Comparison of ENCODE assay signal across 13 cellular contexts in genomic region chr10:7795605-7796004, GRCh38. TPM values are rescaled to one million over a fixed set of nuclear protein-coding genes. Genes with fewer than 3 reads are reported as not detected.
A peak's percentile ranks its signal among the peaks of the same experiment; 100 is the strongest.
DNase-seq lines count a peak whose midpoint lies in the region; ATAC-seq and TF ChIP-seq lines count a peak whose summit lies in the region.
"Had no signal": no experiment of that assay in that cellular context is flagged by ENCODE, and none has a peak within 500 bp of the region (broad histone marks: within the 10 kb centered on the region; RNA-seq: fewer than 3 reads in every experiment).

No MANE protein-coding gene starts in this region.

- POLR2A ChIA-PET in SK-N-SH (lab: Yijun Ruan, JAX) = no interaction called here

- no peak overlapping the region for H3K27ac Mint-ChIP-seq in activated T-helper 1 cell treated with anti-CD3 and anti-CD28 coated beads, Interleukin-12 subunit alpha, Interleukin-12 subunit beta, Interleukin-2, Interleukin-4 antibody, amounts not matched to agents 30 ng/mL and 10 ng/mL and 1 ng/mL, durations not matched to agents 14 hours and 24 hours and 36 hours

- H3K36me3 Mint-ChIP-seq in activated T-helper 1 cell treated with anti-CD3 and anti-CD28 coated beads, Interleukin-12 subunit alpha, Interleukin-12 subunit beta, Interleukin-2, Interleukin-4 antibody, amounts not matched to agents 30 ng/mL and 10 ng/mL and 1 ng/mL, durations not matched to agents 14 hours and 24 hours and 36 hours (ENCODE audit: low read depth) = peaks cover 42% of the 10 kb centered on the region

- peaks cover 39 to 47% of the 10 kb centered on the region in 2 experiments for H3K36me3 ChIP-seq in SK-N-SH (replicated peaks in 1 of 2; ENCODE audit: control insufficient read depth in 1 of 2, insufficient read depth in 2 of 2, low read length in 1 of 2)
- H3K36me3 ChIP-seq in psoas muscle (ENCODE audit: insufficient read depth in 1 of 2, low read depth in 1 of 2) = peaks cover 4 to 49% of the 10 kb centered on the region in 2 donors
- H3K36me3 ChIP-seq in H7 (replicated peaks; ENCODE audit: control insufficient read depth, insufficient read depth, low read length) = peaks cover 11% of the 10 kb centered on the region

- H3K9ac ChIP-seq in SK-N-SH = no peak overlapping the region

- H3K4me1 ChIP-seq in SK-N-SH (ENCODE audit: control insufficient read depth in 1 of 2, insufficient read depth in 2 of 2, low read depth in 1 of 2, low read length in 1 of 2) = peaks cover under 1 to 19% of the 10 kb centered on the region in 2 experiments
- H3K4me1 ChIP-seq in psoas muscle = peaks cover 71% of the 10 kb centered on the region

- H3K27me3 ChIP-seq in SK-N-SH (ENCODE audit: insufficient read depth) = no peaks in the 10 kb centered on the region
- H3K27me3 ChIP-seq in psoas muscle (ENCODE audit: insufficient read depth in 3 of 3, low read length in 2 of 3) = no peaks in the 10 kb centered on the region
- no peaks in the 10 kb centered on the region for H3K27me3 ChIP-seq in H7 (ENCODE audit: control insufficient read depth, insufficient read depth, low read length)

- no peak for TF ChIP-seq RAD21 in SK-N-SH (IDR thresholded peaks at IDR 0.05; ENCODE audit: low read length)

- no peaks in the 10 kb centered on the region for H3K9me2 ChIP-seq in SK-N-SH

- no peak overlapping the region for H3K4me3 Mint-ChIP-seq in activated T-helper 1 cell treated with anti-CD3 and anti-CD28 coated beads, Interleukin-12 subunit alpha, Interleukin-12 subunit beta, Interleukin-2, Interleukin-4 antibody, amounts not matched to agents 30 ng/mL and 10 ng/mL and 1 ng/mL, durations not matched to agents 14 hours and 24 hours and 36 hours
- H3K4me3 Mint-ChIP-seq: H9 had no signal

- H3K9me3 ChIP-seq in SK-N-SH (no peaks in the 10 kb centered on the region), psoas muscle (no peaks in the 10 kb centered on the region)

- whole genome bisulfite sequencing in SK-N-SH (ENCODE audit: low lambda C conversion rate) = 89% methylated on average over 4 of the region's 4 CpGs
- 66 to 67% (median 67%) methylated on average over 4 of the region's 4 CpGs for WGBS in psoas muscle, 3 donors

- peaks cover 47% of the 10 kb centered on the region for H4K20me1 ChIP-seq in SK-N-SH (ENCODE audit: insufficient read depth)

- TF ChIP-seq EP300 in SK-N-SH (IDR thresholded peaks at IDR 0.05; ENCODE audit: borderline replicate concordance in 1 of 2, low read depth in 1 of 2, low read length in 1 of 2) = no peak

- CTCF ChIA-PET in SK-N-SH (lab: Yijun Ruan, JAX) = interaction anchor here (0.6 kb wide), 2 partner anchors 17 to 18 kb away, joined by 3 read pairs; no protein-coding TSS in a partner anchor

- ATAC-seq in SK-N-SH treated with all-trans-retinoic acid at 6 μM for 48 hours (no peak), left ventricle myocardium superior (peak; percentile 89), psoas muscle (peak in 1 of 4 donors; percentile 29)

- H2AFZ ChIP-seq in SK-N-SH (ENCODE audit: low read depth) = no peak overlapping the region

- peaks cover 85% of the 10 kb centered on the region for H3K79me2 ChIP-seq in SK-N-SH (ENCODE audit: insufficient read depth)

- H3K4me1 Mint-ChIP-seq in activated T-helper 1 cell treated with anti-CD3 and anti-CD28 coated beads, Interleukin-12 subunit alpha, Interleukin-12 subunit beta, Interleukin-2, Interleukin-4 antibody, amounts not matched to agents 30 ng/mL and 10 ng/mL and 1 ng/mL, durations not matched to agents 14 hours and 24 hours and 36 hours (ENCODE audit: low read depth) = peaks cover 61% of the 10 kb centered on the region
- H3K4me1 Mint-ChIP-seq: H9 had no signal

- peaks cover 41% of the 10 kb centered on the region for H3F3A ChIP-seq in SK-N-SH (replicated peaks; ENCODE audit: insufficient read depth)

- H3K27me3 Mint-ChIP-seq in activated T-helper 1 cell treated with anti-CD3 and anti-CD28 coated beads, Interleukin-12 subunit alpha, Interleukin-12 subunit beta, Interleukin-2, Interleukin-4 antibody, amounts not matched to agents 30 ng/mL and 10 ng/mL and 1 ng/mL, durations not matched to agents 14 hours and 24 hours and 36 hours (ENCODE audit: insufficient read depth) = no peaks in the 10 kb centered on the region

- no peak overlapping the region for H3K4me2 ChIP-seq in SK-N-SH

- DNase-seq in SK-N-SH (peak; percentile 20), amniotic epithelial cell (ENCODE audit: low read depth) (peak; percentile 92), left ventricle myocardium superior (no peak), psoas muscle (no peak), AML-193 (lab: John Stamatoyannopoulos, UW) (no peak), H7 (no peak)
- DNase-seq in activated T-helper 1 cell treated with anti-CD3 and anti-CD28 coated beads, Interleukin-12 subunit alpha, Interleukin-12 subunit beta, Interleukin-2, Interleukin-4 antibody, amounts not matched to agents 30 ng/mL and 10 ng/mL and 1 ng/mL, durations not matched to agents 14 hours and 24 hours and 36 hours (ENCODE audit: low spot score) = no peak
- DNase-seq: 8988T; aorta; H9; Kasumi-1; stimulated activated CD4-positive, alpha-beta T cell treated with anti-CD3 and anti-CD28 coated beads, Interleukin-2, amount 100 ng/mL, for 24 hours had no signal

- TF ChIP-seq CTCF in SK-N-SH (IDR thresholded peaks at IDR 0.05) (no peak), psoas muscle (IDR thresholded peaks at IDR 0.05) (no peak)

- H3K4me3 ChIP-seq in SK-N-SH (ENCODE audit: low read depth in 2 of 2, low read length in 1 of 2) (no peak overlapping the region), psoas muscle (no peak overlapping the region), H7 (ENCODE audit: insufficient read depth, low read depth, low read length) (no peak overlapping the region)

- no peaks in the 10 kb centered on the region for H3K9me3 Mint-ChIP-seq in activated T-helper 1 cell treated with anti-CD3 and anti-CD28 coated beads, Interleukin-12 subunit alpha, Interleukin-12 subunit beta, Interleukin-2, Interleukin-4 antibody, amounts not matched to agents 30 ng/mL and 10 ng/mL and 1 ng/mL, durations not matched to agents 14 hours and 24 hours and 36 hours
- H3K9me3 Mint-ChIP-seq: H9 had no signal

- H3K27ac ChIP-seq in SK-N-SH (ENCODE audit: low read depth in 2 of 2, low read length in 1 of 2) (no peak overlapping the region), psoas muscle (peak overlapping the region; percentile 83)

- intact Hi-C loops in left ventricle myocardium superior (cut with micrococcal nuclease) (no loop called here), psoas muscle (cut with DNase I) (no loop called here)
- intact Hi-C loops in activated T-helper 1 cell treated with anti-CD3 and anti-CD28 coated beads, Interleukin-12 subunit alpha, Interleukin-12 subunit beta, Interleukin-2, Interleukin-4 antibody, amounts not matched to agents 30 ng/mL and 10 ng/mL and 1 ng/mL, durations not matched to agents 14 hours and 24 hours and 36 hours (cut with micrococcal nuclease) = no loop called here

TF ChIP-seq in SK-N-SH, 30 proteins besides CTCF, POLR2A, EP300 and RAD21:
- TF ChIP-seq ELF1 (IDR thresholded peaks at IDR 0.05) = no peak

TF ChIP-seq in SK-N-SH treated with all-trans-retinoic acid at 6 μM for 48 hours, 23 proteins besides CTCF, POLR2A, EP300 and RAD21 (continues in another document):
- no peak for TF ChIP-seq TCF4 (CRISPR knock-in tag; IDR thresholded peaks at IDR 0.05; ENCODE audit: borderline replicate concordance)
- TF ChIP-seq, protein P1, sequence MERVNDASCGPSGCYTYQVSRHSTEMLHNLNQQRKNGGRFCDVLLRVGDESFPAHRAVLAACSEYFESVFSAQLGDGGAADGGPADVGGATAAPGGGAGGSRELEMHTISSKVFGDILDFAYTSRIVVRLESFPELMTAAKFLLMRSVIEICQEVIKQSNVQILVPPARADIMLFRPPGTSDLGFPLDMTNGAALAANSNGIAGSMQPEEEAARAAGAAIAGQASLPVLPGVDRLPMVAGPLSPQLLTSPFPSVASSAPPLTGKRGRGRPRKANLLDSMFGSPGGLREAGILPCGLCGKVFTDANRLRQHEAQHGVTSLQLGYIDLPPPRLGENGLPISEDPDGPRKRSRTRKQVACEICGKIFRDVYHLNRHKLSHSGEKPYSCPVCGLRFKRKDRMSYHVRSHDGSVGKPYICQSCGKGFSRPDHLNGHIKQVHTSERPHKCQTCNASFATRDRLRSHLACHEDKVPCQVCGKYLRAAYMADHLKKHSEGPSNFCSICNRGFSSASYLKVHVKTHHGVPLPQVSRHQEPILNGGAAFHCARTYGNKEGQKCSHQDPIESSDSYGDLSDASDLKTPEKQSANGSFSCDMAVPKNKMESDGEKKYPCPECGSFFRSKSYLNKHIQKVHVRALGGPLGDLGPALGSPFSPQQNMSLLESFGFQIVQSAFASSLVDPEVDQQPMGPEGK (CRISPR knock-in tag; IDR thresholded peaks at IDR 0.05; ENCODE audit: borderline replicate concordance) = no peak

RNA-seq across cellular contexts. Expression of gene ATP5F1C, which starts 7.6 kb away (rescaled TPM):
- polyA plus RNA-seq in SK-N-SH (2012; rRNA removed) (299 and 331 TPM in 2 replicates), psoas muscle (100 to 1,000 TPM; 423 to 676 (median 644) TPM)
- 366 and 469 TPM in 2 replicates for polyA plus RNA-seq in SK-N-SH (2012; cell fraction: cytosol; rRNA removed)
- 138 and 187 TPM in 2 replicates for polyA plus RNA-seq in SK-N-SH (2012; cell fraction: nucleus; rRNA removed)
- total RNA-seq in left ventricle myocardium superior (777 TPM), psoas muscle (100 to 1,000 TPM; 210 to 391 (median 334) TPM)
- 316 and 329 TPM in 2 replicates for total RNA-seq in activated T-helper 1 cell treated with anti-CD3 and anti-CD28 coated beads, Interleukin-12 subunit alpha, Interleukin-12 subunit beta, Interleukin-2, Interleukin-4 antibody, amounts not matched to agents 30 ng/mL and 10 ng/mL and 1 ng/mL, durations not matched to agents 14 hours and 24 hours and 36 hours
- total RNA-seq in H7 (2014; rRNA removed; shearing (Covaris generic)) = 414 and 483 TPM in 2 replicates

RNA-seq across cellular contexts. Expression of gene KIN, which starts 7.8 kb away (rescaled TPM):
- polyA plus RNA-seq in SK-N-SH (2012; rRNA removed) (3.2 and 4.4 TPM in 2 replicates), psoas muscle (1 to 10 TPM; 6.9 to 8.5 (median 8.1) TPM)
- polyA plus RNA-seq in SK-N-SH (2012; cell fraction: cytosol; rRNA removed) = 3.2 and 7.9 TPM in 2 replicates
- 4.1 and 10.3 TPM in 2 replicates for polyA plus RNA-seq in SK-N-SH (2012; cell fraction: nucleus; rRNA removed)
- total RNA-seq in left ventricle myocardium superior (9.1 TPM), psoas muscle (10 to 100 TPM in 1 of 4 donors, 1 to 10 TPM in 3; 5.5 to 11.1 (median 6.3) TPM)
- 11.0 and 12.3 TPM in 2 replicates for total RNA-seq in activated T-helper 1 cell treated with anti-CD3 and anti-CD28 coated beads, Interleukin-12 subunit alpha, Interleukin-12 subunit beta, Interleukin-2, Interleukin-4 antibody, amounts not matched to agents 30 ng/mL and 10 ng/mL and 1 ng/mL, durations not matched to agents 14 hours and 24 hours and 36 hours
- 5.9 and 10.6 TPM in 2 replicates for total RNA-seq in H7 (2014; rRNA removed; shearing (Covaris generic))

RNA-seq across cellular contexts. Expression of gene TAF3, which starts 22.7 kb away (rescaled TPM):
- polyA plus RNA-seq in SK-N-SH (2012; rRNA removed) = 1.7 and 2.4 TPM in 2 replicates
- polyA plus RNA-seq in SK-N-SH (2012; cell fraction: cytosol; rRNA removed) = 2.6 and 2.7 TPM in 2 replicates
- 1.9 and 2.3 TPM in 2 replicates for polyA plus RNA-seq in SK-N-SH (2012; cell fraction: nucleus; rRNA removed)
- total RNA-seq in left ventricle myocardium superior = 13.0 TPM
- 10 to 100 TPM; 10.0 to 14.7 (median 13.6) TPM for total RNA-seq in psoas muscle
- polyA plus RNA-seq in psoas muscle = 10 to 100 TPM in 1 of 3 donors, 1 to 10 TPM in 2; 4.6 to 21.5 (median 7.3) TPM
- 15.1 and 16.3 TPM in 2 replicates for total RNA-seq in activated T-helper 1 cell treated with anti-CD3 and anti-CD28 coated beads, Interleukin-12 subunit alpha, Interleukin-12 subunit beta, Interleukin-2, Interleukin-4 antibody, amounts not matched to agents 30 ng/mL and 10 ng/mL and 1 ng/mL, durations not matched to agents 14 hours and 24 hours and 36 hours
- total RNA-seq in H7 (2014; rRNA removed; shearing (Covaris generic)) = 1.5 and 2.7 TPM in 2 replicates

Comparison
In these comparisons a context has a peak if more than half of its experiments do, and no peak if none do; other contexts are left out.
1. DNase-seq: peak in SK-N-SH (single experiment) and amniotic epithelial cell (single experiment); none in left ventricle myocardium superior (single experiment), psoas muscle (0 of 2), activated T-helper 1 cell treated with anti-CD3 and anti-CD28 coated beads, Interleukin-12 subunit alpha, Interleukin-12 subunit beta, Interleukin-2, Interleukin-4 antibody, amounts not matched to agents 30 ng/mL and 10 ng/mL and 1 ng/mL, durations not matched to agents 14 hours and 24 hours and 36 hours (single experiment), AML-193 (0 of 2) and H7 (single experiment).